Comparison of ENCODE assay signal across 8 cellular contexts in genomic region chr14:24215495-24216344, GRCh38. TPM values are rescaled to one million over a fixed set of nuclear protein-coding genes. Genes with fewer than 3 reads are reported as not detected.
DNase-seq lines count a peak whose midpoint lies in the region; ATAC-seq and TF ChIP-seq lines count a peak whose summit lies in the region.

Gene MDP1, minus strand, starts transcription at chr14:24216066. Its CDS starts 111 bp downstream, at chr14:24215955.

- intact Hi-C loops in activated T-helper 1 cell treated with anti-CD3 and anti-CD28 coated beads, Interleukin-12 subunit alpha, Interleukin-12 subunit beta, Interleukin-2, Interleukin-4 antibody, amounts not matched to agents 30 ng/mL and 10 ng/mL and 1 ng/mL, durations not matched to agents 14 hours and 24 hours and 36 hours (cut with micrococcal nuclease) = loop anchor here (1.0 kb wide), 4 partner anchors 17 to 93 kb away; partner anchors contain the start of genes GMPR2, NEDD8 and TINF2

- peaks cover 43% of the 10 kb centered on the region for H3K4me1 Mint-ChIP-seq in activated T-helper 1 cell treated with anti-CD3 and anti-CD28 coated beads, Interleukin-12 subunit alpha, Interleukin-12 subunit beta, Interleukin-2, Interleukin-4 antibody, amounts not matched to agents 30 ng/mL and 10 ng/mL and 1 ng/mL, durations not matched to agents 14 hours and 24 hours and 36 hours (ENCODE audit: low read depth)
- peaks cover 28% of the 10 kb centered on the region for H3K4me1 Mint-ChIP-seq in nephron
- H3K4me1 Mint-ChIP-seq in stimulated activated naive CD8-positive, alpha-beta T cell treated with anti-CD3 and anti-CD28 coated beads, Interleukin-15, Interleukin-2, amounts not matched to agents 100 ng/mL and 50 ng/mL, for 24 hours (ENCODE audit: low read depth) = peaks cover 55% of the 10 kb centered on the region

- peaks cover 26% of the 10 kb centered on the region for H3K36me3 ChIP-seq in KOPT-K1 (ENCODE audit: insufficient read depth, low read length)

- H3K27ac ChIP-seq in KOPT-K1 (ENCODE audit: low read depth, low read length, poor library complexity, severe bottlenecking) = peak within 1 kb of the TSS; percentile 81

- no peaks in the 10 kb centered on the region for H3K27me3 Mint-ChIP-seq in activated T-helper 1 cell treated with anti-CD3 and anti-CD28 coated beads, Interleukin-12 subunit alpha, Interleukin-12 subunit beta, Interleukin-2, Interleukin-4 antibody, amounts not matched to agents 30 ng/mL and 10 ng/mL and 1 ng/mL, durations not matched to agents 14 hours and 24 hours and 36 hours (ENCODE audit: insufficient read depth)
- no peaks in the 10 kb centered on the region for H3K27me3 Mint-ChIP-seq in nephron (ENCODE audit: low read depth)
- no peaks in the 10 kb centered on the region for H3K27me3 Mint-ChIP-seq in stimulated activated naive CD8-positive, alpha-beta T cell treated with anti-CD3 and anti-CD28 coated beads, Interleukin-15, Interleukin-2, amounts not matched to agents 100 ng/mL and 50 ng/mL, for 24 hours

- H3K4me3 ChIP-seq in fibroblast of mammary gland (ENCODE audit: control insufficient read depth, low read depth, low read length) = peak within 1 kb of the TSS; percentile 72

- ATAC-seq in GM21786 (IDR thresholded peaks at IDR 0.05; ENCODE audit: unreplicated experiment) = peak; percentile 58

- peak within 1 kb of the TSS; percentile 90 for H3K4me3 Mint-ChIP-seq in activated T-helper 1 cell treated with anti-CD3 and anti-CD28 coated beads, Interleukin-12 subunit alpha, Interleukin-12 subunit beta, Interleukin-2, Interleukin-4 antibody, amounts not matched to agents 30 ng/mL and 10 ng/mL and 1 ng/mL, durations not matched to agents 14 hours and 24 hours and 36 hours
- peak within 1 kb of the TSS; percentile 89 to 97 (median 90) for H3K4me3 Mint-ChIP-seq in nephron
- H3K4me3 Mint-ChIP-seq in stimulated activated naive CD8-positive, alpha-beta T cell treated with anti-CD3 and anti-CD28 coated beads, Interleukin-15, Interleukin-2, amounts not matched to agents 100 ng/mL and 50 ng/mL, for 24 hours = peak within 1 kb of the TSS; percentile 99

- DNase-seq in Daoy (ENCODE audit: low read depth) = peak; percentile 89
- peak; percentile 89 for DNase-seq in RKO (ENCODE audit: low spot score)
- DNase-seq in activated T-helper 1 cell treated with anti-CD3 and anti-CD28 coated beads, Interleukin-12 subunit alpha, Interleukin-12 subunit beta, Interleukin-2, Interleukin-4 antibody, amounts not matched to agents 30 ng/mL and 10 ng/mL and 1 ng/mL, durations not matched to agents 14 hours and 24 hours and 36 hours (ENCODE audit: low spot score) = peak; percentile 85
- DNase-seq in fibroblast of mammary gland (ENCODE audit: low read depth) = peak; percentile 83

- no peaks in the 10 kb centered on the region for H3K9me3 Mint-ChIP-seq in activated T-helper 1 cell treated with anti-CD3 and anti-CD28 coated beads, Interleukin-12 subunit alpha, Interleukin-12 subunit beta, Interleukin-2, Interleukin-4 antibody, amounts not matched to agents 30 ng/mL and 10 ng/mL and 1 ng/mL, durations not matched to agents 14 hours and 24 hours and 36 hours
- no peaks in the 10 kb centered on the region for H3K9me3 Mint-ChIP-seq in nephron
- H3K9me3 Mint-ChIP-seq in stimulated activated naive CD8-positive, alpha-beta T cell treated with anti-CD3 and anti-CD28 coated beads, Interleukin-15, Interleukin-2, amounts not matched to agents 100 ng/mL and 50 ng/mL, for 24 hours = no peaks in the 10 kb centered on the region

- no peaks in the 10 kb centered on the region for H3K9me3 ChIP-seq in KOPT-K1 (ENCODE audit: insufficient read depth, low read length, poor library complexity, severe bottlenecking)

- H3K36me3 Mint-ChIP-seq in activated T-helper 1 cell treated with anti-CD3 and anti-CD28 coated beads, Interleukin-12 subunit alpha, Interleukin-12 subunit beta, Interleukin-2, Interleukin-4 antibody, amounts not matched to agents 30 ng/mL and 10 ng/mL and 1 ng/mL, durations not matched to agents 14 hours and 24 hours and 36 hours (ENCODE audit: low read depth) = peaks cover 30% of the 10 kb centered on the region
- H3K36me3 Mint-ChIP-seq in nephron (ENCODE audit: low read depth) = peaks cover 16% of the 10 kb centered on the region
- H3K36me3 Mint-ChIP-seq in stimulated activated naive CD8-positive, alpha-beta T cell treated with anti-CD3 and anti-CD28 coated beads, Interleukin-15, Interleukin-2, amounts not matched to agents 100 ng/mL and 50 ng/mL, for 24 hours (ENCODE audit: low read depth) = peaks cover 40% of the 10 kb centered on the region

- peak; percentile 31 for TF ChIP-seq CTCF in fibroblast of mammary gland (conservative IDR thresholded peaks at IDR 0.05; ENCODE audit: control insufficient read depth, insufficient read depth, low read depth, low read length)
- peak; percentile 34 to 62 (median 39) for TF ChIP-seq CTCF in nephron (IDR thresholded peaks at IDR 0.05; ENCODE audit: unreplicated experiment in 3 of 3)

- peak within 1 kb of the TSS; percentile 96 for H3K27ac Mint-ChIP-seq in activated T-helper 1 cell treated with anti-CD3 and anti-CD28 coated beads, Interleukin-12 subunit alpha, Interleukin-12 subunit beta, Interleukin-2, Interleukin-4 antibody, amounts not matched to agents 30 ng/mL and 10 ng/mL and 1 ng/mL, durations not matched to agents 14 hours and 24 hours and 36 hours
- H3K27ac Mint-ChIP-seq in nephron = peak within 1 kb of the TSS; percentile 91 to 98 (median 92)
- peak within 1 kb of the TSS; percentile 59 for H3K27ac Mint-ChIP-seq in stimulated activated naive CD8-positive, alpha-beta T cell treated with anti-CD3 and anti-CD28 coated beads, Interleukin-15, Interleukin-2, amounts not matched to agents 100 ng/mL and 50 ng/mL, for 24 hours

RNA-seq across cellular contexts. Expression of gene MDP1, which starts in this region (rescaled TPM):
- 12.7 and 18.9 TPM in 2 replicates for total RNA-seq in Daoy (2014; rRNA removed; shearing (Covaris generic))
- 11.6 and 12.9 TPM in 2 replicates for total RNA-seq in activated T-helper 1 cell treated with anti-CD3 and anti-CD28 coated beads, Interleukin-12 subunit alpha, Interleukin-12 subunit beta, Interleukin-2, Interleukin-4 antibody, amounts not matched to agents 30 ng/mL and 10 ng/mL and 1 ng/mL, durations not matched to agents 14 hours and 24 hours and 36 hours

Comparison
In these comparisons a context has a peak if more than half of its experiments do, and no peak if none do; other contexts are left out.
1. Peak in every context shown above with its lines: DNase-seq, ATAC-seq, H3K4me3 ChIP-seq and H3K27ac ChIP-seq.